In genomic region chr7:121278120-121279021, GRCh38 we compare ENCODE assay signal across 9 cellular contexts. TPM values are rescaled to one million over a fixed set of nuclear protein-coding genes. Genes with fewer than 3 reads are reported as not detected.
DNase-seq lines count a peak whose midpoint lies in the region; ATAC-seq and TF ChIP-seq lines count a peak whose summit lies in the region.
"Had no signal": no experiment of that assay in that cellular context is flagged by ENCODE, and none has a peak within 500 bp of the region (broad histone marks: within the 10 kb centered on the region; RNA-seq: fewer than 3 reads in every experiment).

No MANE protein-coding gene starts in this region.

- no peak overlapping the region for H3K27ac ChIP-seq in prostate gland

- CTCF ChIA-PET in T-cell (lab: Charles Lee), result no interaction called here

- TF ChIP-seq CTCF in fibroblast of mammary gland (conservative IDR thresholded peaks at IDR 0.05; ENCODE audit: control insufficient read depth, insufficient read depth, low read depth, low read length) (no peak), prostate gland (IDR thresholded peaks at IDR 0.05) (no peak)

- no peak overlapping the region for H3K4me3 ChIP-seq in fibroblast of mammary gland (ENCODE audit: control insufficient read depth, low read depth, low read length)
- H3K4me3 ChIP-seq in prostate gland, result no peak overlapping the region

- H3K36me3 ChIP-seq in prostate gland, result no peaks in the 10 kb centered on the region

- POLR2A ChIA-PET in T-cell (lab: Charles Lee), result no interaction called here

- no peaks in the 10 kb centered on the region for H3K4me1 ChIP-seq in prostate gland (replicated peaks)

- H3K27me3 ChIP-seq in prostate gland (replicated peaks; ENCODE audit: insufficient read depth), result no peaks in the 10 kb centered on the region

- H3K27ac Mint-ChIP-seq in T-cell, result no peak overlapping the region

- no peak for TF ChIP-seq POLR2A in prostate gland (IDR thresholded peaks at IDR 0.05)

- no peaks in the 10 kb centered on the region for H3K36me3 Mint-ChIP-seq in T-cell

- DNase-seq in LHCN-M2 (ENCODE audit: low read depth) (peak; percentile 77), fibroblast of mammary gland (ENCODE audit: low read depth) (peak; percentile 77), prostate gland (ENCODE audit: low spot score) (no peak), anterior cingulate cortex (lab: John Stamatoyannopoulos, UW) (no peak), T-cell (no peak)
- no peak for DNase-seq in activated CD4-positive, CD25-positive, alpha-beta regulatory T cell treated with anti-CD3 and anti-CD28 coated beads, Interleukin-2, amount 50 U/mL, for 72 hours

- H3K4me1 Mint-ChIP-seq in T-cell, result no peaks in the 10 kb centered on the region

- peaks cover 8 to 10% of the 10 kb centered on the region in 2 donors for H3K27me3 Mint-ChIP-seq in T-cell

- intact Hi-C loops in prostate gland (cut with DNase I), result no loop called here

- no peak overlapping the region for H3K4me3 Mint-ChIP-seq in T-cell

- ATAC-seq in GM18498 (IDR thresholded peaks at IDR 0.05; ENCODE audit: unreplicated experiment), result peak; percentile 99
- peak; percentile 99 for ATAC-seq in GM21786 (IDR thresholded peaks at IDR 0.05; ENCODE audit: unreplicated experiment)
- ATAC-seq in T-cell (replicated peaks in 1 of 4), result no peak

- no peaks in the 10 kb centered on the region for H3K9me3 ChIP-seq in prostate gland

- no peaks in the 10 kb centered on the region for H3K9me3 Mint-ChIP-seq in T-cell

- WGBS in prostate gland, result 66% methylated on average over 2 of the region's 2 CpGs

RNA-seq across cellular contexts. Expression of gene WNT16, which starts 50.4 kb away (rescaled TPM):
- total RNA-seq in LHCN-M2 (2014; rRNA removed), result 0.06 TPM in 1 of 2 replicates, not detected in the other
- polyA plus RNA-seq in LHCN-M2 (2012), result 0.02 TPM
- 1 to 10 TPM in 1 of 2 donors, under 1 TPM in 1; 0.23 to 1.1 TPM for total RNA-seq in prostate gland
- under 1 TPM in 3 of 5 donors, not detected in 2; 0.13 to 0.35 (median 0.19) TPM for total RNA-seq in T-cell
- total RNA-seq: epithelial cell of proximal tubule had no signal

Comparison
In these comparisons a context has a peak if more than half of its experiments do, and no peak if none do; other contexts are left out.
1. ATAC-seq: peak in GM18498 (single experiment) and GM21786 (single experiment); none in T-cell (0 of 4).
2. DNase-seq: peak in LHCN-M2 (single experiment) and fibroblast of mammary gland (single experiment); none in prostate gland (single experiment), anterior cingulate cortex (0 of 58), T-cell (0 of 34) and activated CD4-positive, CD25-positive, alpha-beta regulatory T cell treated with anti-CD3 and anti-CD28 coated beads, Interleukin-2, amount 50 U/mL, for 72 hours (single experiment).